1 cellular context compared by ENCODE assay signal in the genomic region with DNA sequence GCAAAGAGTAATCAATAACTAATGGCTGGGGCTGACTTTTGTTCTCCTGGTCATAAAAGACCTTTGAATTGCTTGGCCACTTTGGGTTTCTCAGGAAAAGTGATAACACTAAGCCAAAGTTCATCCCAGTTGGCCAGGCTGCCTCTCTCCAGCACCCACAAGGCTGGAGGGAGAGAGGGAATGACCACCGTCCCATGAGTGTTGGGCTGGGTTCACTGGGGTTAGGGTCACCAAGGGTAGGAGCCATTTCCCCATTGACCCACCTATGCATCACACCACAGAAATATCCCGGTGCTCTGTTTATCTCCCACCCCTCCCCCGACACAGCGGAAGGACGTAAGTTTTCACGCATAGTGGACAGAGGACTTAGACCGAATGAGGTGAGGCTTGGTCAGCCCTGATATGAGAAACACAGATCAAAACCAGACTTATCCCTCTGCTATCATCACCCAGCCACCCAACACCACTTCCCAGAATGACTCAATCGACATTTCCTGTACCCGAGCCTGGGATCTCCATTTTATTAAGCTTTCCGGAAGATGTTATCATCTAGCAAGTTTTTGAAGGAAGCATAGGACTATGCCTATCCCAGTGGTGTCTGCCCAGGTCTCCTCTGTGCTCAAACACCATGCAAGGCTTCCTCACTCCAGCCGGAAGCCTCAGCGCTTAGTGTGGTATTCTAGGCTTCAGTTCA.
TF ChIP-seq lines count a peak whose summit lies in the region.

No MANE protein-coding gene starts in this region.

TF ChIP-seq in K562, 482 proteins besides CTCF, POLR2A, EP300 and RAD21 (continued from another document and continues in another):
- TF ChIP-seq E2F3 (CRISPR knock-in tag; IDR thresholded peaks at IDR 0.05) (no peak), TRIM24 (IDR thresholded peaks at IDR 0.05) (peak; percentile 88 to 93), MAFG (tag; conservative IDR thresholded peaks at IDR 0.05) (no peak), SMARCA4 (IDR thresholded peaks at IDR 0.05) (peak; percentile 97), BHLHE40 (IDR thresholded peaks at IDR 0.05; ENCODE audit: low read length) (no peak; the same call in 1 of the 2 replicates), ARHGAP35 (IDR thresholded peaks at IDR 0.05; ENCODE audit: partially characterized antibody) (no peak), KLF10 (CRISPR knock-in tag; IDR thresholded peaks at IDR 0.05) (no peak), SMC3 (conservative IDR thresholded peaks at IDR 0.05; ENCODE audit: insufficient read depth, low read depth, low read length) (no peak), SMAD2 (IDR thresholded peaks at IDR 0.05; ENCODE audit: low read depth, low read length) (no peak), ADNP (tag; IDR thresholded peaks at IDR 0.05) (0 out of 2 replicates have a peak, but pooled peaks have one; percentile 14), KHSRP (IDR thresholded peaks at IDR 0.05) (0 out of 2 replicates have a peak, but pooled peaks have one; percentile 43), RCOR1 (IDR thresholded peaks at IDR 0.05; ENCODE audit: borderline replicate concordance in 1 of 2, low read depth in 2 of 2, low read length in 2 of 2) (peak in 1 of 2 experiments; percentile 82; a peak in 2 of 4 replicates), MTA2 (IDR thresholded peaks at IDR 0.05; ENCODE audit: low read depth) (peak; percentile 76), TFAM (CRISPR knock-in tag; conservative IDR thresholded peaks at IDR 0.05) (no peak), KAT2B (IDR thresholded peaks at IDR 0.05; ENCODE audit: low read depth, low read length) (no peak), KDM1A (IDR thresholded peaks at IDR 0.05) (peak; percentile 66 to 73), CBX5 (IDR thresholded peaks at IDR 0.05; ENCODE audit: borderline replicate concordance, low read depth) (no peak), MCM7 (IDR thresholded peaks at IDR 0.05) (no peak), DPF2 (IDR thresholded peaks at IDR 0.05) (peak; percentile 96), POU5F1 (IDR thresholded peaks at IDR 0.05; ENCODE audit: borderline replicate concordance, low read depth, low read length, partially characterized antibody) (no peak), NEUROD1 (IDR thresholded peaks at IDR 0.05; ENCODE audit: borderline replicate concordance, low read depth, low read length, partially characterized antibody) (peak; percentile 84), ARNT (IDR thresholded peaks at IDR 0.05) (peak; percentile 60 to 83; a peak in 3 of 4 replicates), STAT5A (IDR thresholded peaks at IDR 0.05; ENCODE audit: borderline replicate concordance, low read length) (peak; percentile 85), ZNF79 (CRISPR knock-in tag; IDR thresholded peaks at IDR 0.05; ENCODE audit: low read depth) (no peak), POLR2AphosphoS2 (IDR thresholded peaks at IDR 0.05; ENCODE audit: low read length) (no peak), RBM25 (IDR thresholded peaks at IDR 0.05; ENCODE audit: low read depth, low read length, severe bottlenecking) (no peak)
- TF ChIP-seq, protein P1, sequence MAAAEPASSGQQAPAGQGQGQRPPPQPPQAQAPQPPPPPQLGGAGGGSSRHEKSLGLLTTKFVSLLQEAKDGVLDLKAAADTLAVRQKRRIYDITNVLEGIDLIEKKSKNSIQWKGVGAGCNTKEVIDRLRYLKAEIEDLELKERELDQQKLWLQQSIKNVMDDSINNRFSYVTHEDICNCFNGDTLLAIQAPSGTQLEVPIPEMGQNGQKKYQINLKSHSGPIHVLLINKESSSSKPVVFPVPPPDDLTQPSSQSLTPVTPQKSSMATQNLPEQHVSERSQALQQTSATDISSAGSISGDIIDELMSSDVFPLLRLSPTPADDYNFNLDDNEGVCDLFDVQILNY (CRISPR knock-in tag; IDR thresholded peaks at IDR 0.05), result no peak
- TF ChIP-seq, protein P2, sequence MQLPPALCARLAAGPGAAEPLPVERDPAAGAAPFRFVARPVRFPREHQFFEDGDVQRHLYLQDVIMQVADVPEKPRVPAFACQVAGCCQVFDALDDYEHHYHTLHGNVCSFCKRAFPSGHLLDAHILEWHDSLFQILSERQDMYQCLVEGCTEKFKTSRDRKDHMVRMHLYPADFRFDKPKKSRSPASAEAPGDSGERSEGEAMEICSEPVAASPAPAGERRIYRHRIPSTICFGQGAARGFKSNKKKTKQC (CRISPR knock-in tag; IDR thresholded peaks at IDR 0.05), result no peak
- TF ChIP-seq, protein P3, sequence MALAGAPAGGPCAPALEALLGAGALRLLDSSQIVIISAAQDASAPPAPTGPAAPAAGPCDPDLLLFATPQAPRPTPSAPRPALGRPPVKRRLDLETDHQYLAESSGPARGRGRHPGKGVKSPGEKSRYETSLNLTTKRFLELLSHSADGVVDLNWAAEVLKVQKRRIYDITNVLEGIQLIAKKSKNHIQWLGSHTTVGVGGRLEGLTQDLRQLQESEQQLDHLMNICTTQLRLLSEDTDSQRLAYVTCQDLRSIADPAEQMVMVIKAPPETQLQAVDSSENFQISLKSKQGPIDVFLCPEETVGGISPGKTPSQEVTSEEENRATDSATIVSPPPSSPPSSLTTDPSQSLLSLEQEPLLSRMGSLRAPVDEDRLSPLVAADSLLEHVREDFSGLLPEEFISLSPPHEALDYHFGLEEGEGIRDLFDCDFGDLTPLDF (CRISPR knock-in tag; IDR thresholded peaks at IDR 0.05), result no peak
- TF ChIP-seq, protein P4, sequence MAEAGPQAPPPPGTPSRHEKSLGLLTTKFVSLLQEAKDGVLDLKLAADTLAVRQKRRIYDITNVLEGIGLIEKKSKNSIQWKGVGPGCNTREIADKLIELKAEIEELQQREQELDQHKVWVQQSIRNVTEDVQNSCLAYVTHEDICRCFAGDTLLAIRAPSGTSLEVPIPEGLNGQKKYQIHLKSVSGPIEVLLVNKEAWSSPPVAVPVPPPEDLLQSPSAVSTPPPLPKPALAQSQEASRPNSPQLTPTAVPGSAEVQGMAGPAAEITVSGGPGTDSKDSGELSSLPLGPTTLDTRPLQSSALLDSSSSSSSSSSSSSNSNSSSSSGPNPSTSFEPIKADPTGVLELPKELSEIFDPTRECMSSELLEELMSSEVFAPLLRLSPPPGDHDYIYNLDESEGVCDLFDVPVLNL (CRISPR knock-in tag; IDR thresholded peaks at IDR 0.05; ENCODE audit: low read depth), result no peak
- TF ChIP-seq, protein P5, sequence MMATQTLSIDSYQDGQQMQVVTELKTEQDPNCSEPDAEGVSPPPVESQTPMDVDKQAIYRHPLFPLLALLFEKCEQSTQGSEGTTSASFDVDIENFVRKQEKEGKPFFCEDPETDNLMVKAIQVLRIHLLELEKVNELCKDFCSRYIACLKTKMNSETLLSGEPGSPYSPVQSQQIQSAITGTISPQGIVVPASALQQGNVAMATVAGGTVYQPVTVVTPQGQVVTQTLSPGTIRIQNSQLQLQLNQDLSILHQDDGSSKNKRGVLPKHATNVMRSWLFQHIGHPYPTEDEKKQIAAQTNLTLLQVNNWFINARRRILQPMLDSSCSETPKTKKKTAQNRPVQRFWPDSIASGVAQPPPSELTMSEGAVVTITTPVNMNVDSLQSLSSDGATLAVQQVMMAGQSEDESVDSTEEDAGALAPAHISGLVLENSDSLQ (IDR thresholded peaks at IDR 0.05), result no peak
- TF ChIP-seq, protein P6, sequence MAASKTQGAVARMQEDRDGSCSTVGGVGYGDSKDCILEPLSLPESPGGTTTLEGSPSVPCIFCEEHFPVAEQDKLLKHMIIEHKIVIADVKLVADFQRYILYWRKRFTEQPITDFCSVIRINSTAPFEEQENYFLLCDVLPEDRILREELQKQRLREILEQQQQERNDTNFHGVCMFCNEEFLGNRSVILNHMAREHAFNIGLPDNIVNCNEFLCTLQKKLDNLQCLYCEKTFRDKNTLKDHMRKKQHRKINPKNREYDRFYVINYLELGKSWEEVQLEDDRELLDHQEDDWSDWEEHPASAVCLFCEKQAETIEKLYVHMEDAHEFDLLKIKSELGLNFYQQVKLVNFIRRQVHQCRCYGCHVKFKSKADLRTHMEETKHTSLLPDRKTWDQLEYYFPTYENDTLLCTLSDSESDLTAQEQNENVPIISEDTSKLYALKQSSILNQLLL (CRISPR knock-in tag; IDR thresholded peaks at IDR 0.05; ENCODE audit: borderline replicate concordance), result no peak
- TF ChIP-seq, protein P7, sequence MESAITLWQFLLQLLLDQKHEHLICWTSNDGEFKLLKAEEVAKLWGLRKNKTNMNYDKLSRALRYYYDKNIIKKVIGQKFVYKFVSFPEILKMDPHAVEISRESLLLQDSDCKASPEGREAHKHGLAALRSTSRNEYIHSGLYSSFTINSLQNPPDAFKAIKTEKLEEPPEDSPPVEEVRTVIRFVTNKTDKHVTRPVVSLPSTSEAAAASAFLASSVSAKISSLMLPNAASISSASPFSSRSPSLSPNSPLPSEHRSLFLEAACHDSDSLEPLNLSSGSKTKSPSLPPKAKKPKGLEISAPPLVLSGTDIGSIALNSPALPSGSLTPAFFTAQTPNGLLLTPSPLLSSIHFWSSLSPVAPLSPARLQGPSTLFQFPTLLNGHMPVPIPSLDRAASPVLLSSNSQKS (CRISPR knock-in tag; IDR thresholded peaks at IDR 0.05), result no peak
- TF ChIP-seq, protein P8, sequence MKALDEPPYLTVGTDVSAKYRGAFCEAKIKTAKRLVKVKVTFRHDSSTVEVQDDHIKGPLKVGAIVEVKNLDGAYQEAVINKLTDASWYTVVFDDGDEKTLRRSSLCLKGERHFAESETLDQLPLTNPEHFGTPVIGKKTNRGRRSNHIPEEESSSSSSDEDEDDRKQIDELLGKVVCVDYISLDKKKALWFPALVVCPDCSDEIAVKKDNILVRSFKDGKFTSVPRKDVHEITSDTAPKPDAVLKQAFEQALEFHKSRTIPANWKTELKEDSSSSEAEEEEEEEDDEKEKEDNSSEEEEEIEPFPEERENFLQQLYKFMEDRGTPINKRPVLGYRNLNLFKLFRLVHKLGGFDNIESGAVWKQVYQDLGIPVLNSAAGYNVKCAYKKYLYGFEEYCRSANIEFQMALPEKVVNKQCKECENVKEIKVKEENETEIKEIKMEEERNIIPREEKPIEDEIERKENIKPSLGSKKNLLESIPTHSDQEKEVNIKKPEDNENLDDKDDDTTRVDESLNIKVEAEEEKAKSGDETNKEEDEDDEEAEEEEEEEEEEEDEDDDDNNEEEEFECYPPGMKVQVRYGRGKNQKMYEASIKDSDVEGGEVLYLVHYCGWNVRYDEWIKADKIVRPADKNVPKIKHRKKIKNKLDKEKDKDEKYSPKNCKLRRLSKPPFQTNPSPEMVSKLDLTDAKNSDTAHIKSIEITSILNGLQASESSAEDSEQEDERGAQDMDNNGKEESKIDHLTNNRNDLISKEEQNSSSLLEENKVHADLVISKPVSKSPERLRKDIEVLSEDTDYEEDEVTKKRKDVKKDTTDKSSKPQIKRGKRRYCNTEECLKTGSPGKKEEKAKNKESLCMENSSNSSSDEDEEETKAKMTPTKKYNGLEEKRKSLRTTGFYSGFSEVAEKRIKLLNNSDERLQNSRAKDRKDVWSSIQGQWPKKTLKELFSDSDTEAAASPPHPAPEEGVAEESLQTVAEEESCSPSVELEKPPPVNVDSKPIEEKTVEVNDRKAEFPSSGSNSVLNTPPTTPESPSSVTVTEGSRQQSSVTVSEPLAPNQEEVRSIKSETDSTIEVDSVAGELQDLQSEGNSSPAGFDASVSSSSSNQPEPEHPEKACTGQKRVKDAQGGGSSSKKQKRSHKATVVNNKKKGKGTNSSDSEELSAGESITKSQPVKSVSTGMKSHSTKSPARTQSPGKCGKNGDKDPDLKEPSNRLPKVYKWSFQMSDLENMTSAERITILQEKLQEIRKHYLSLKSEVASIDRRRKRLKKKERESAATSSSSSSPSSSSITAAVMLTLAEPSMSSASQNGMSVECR (CRISPR knock-in tag; IDR thresholded peaks at IDR 0.05), result no peak
- TF ChIP-seq, protein P9, sequence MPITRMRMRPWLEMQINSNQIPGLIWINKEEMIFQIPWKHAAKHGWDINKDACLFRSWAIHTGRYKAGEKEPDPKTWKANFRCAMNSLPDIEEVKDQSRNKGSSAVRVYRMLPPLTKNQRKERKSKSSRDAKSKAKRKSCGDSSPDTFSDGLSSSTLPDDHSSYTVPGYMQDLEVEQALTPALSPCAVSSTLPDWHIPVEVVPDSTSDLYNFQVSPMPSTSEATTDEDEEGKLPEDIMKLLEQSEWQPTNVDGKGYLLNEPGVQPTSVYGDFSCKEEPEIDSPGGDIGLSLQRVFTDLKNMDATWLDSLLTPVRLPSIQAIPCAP (CRISPR knock-in tag; IDR thresholded peaks at IDR 0.05; ENCODE audit: borderline replicate concordance), result no peak
- TF ChIP-seq, protein P10, sequence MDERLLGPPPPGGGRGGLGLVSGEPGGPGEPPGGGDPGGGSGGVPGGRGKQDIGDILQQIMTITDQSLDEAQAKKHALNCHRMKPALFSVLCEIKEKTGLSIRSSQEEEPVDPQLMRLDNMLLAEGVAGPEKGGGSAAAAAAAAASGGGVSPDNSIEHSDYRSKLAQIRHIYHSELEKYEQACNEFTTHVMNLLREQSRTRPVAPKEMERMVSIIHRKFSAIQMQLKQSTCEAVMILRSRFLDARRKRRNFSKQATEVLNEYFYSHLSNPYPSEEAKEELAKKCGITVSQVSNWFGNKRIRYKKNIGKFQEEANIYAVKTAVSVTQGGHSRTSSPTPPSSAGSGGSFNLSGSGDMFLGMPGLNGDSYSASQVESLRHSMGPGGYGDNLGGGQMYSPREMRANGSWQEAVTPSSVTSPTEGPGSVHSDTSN (CRISPR knock-in tag; IDR thresholded peaks at IDR 0.05; ENCODE audit: low read depth), result no peak
- TF ChIP-seq, protein P10 (tag; conservative IDR thresholded peaks at IDR 0.05; ENCODE audit: low read depth), result no peak
- TF ChIP-seq, protein P11, sequence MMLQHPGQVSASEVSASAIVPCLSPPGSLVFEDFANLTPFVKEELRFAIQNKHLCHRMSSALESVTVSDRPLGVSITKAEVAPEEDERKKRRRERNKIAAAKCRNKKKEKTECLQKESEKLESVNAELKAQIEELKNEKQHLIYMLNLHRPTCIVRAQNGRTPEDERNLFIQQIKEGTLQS (IDR thresholded peaks at IDR 0.05), result peak; percentile 92
- TF ChIP-seq, protein P11 (CRISPR knock-in tag; conservative IDR thresholded peaks at IDR 0.05), result no peak
- TF ChIP-seq, protein P12, sequence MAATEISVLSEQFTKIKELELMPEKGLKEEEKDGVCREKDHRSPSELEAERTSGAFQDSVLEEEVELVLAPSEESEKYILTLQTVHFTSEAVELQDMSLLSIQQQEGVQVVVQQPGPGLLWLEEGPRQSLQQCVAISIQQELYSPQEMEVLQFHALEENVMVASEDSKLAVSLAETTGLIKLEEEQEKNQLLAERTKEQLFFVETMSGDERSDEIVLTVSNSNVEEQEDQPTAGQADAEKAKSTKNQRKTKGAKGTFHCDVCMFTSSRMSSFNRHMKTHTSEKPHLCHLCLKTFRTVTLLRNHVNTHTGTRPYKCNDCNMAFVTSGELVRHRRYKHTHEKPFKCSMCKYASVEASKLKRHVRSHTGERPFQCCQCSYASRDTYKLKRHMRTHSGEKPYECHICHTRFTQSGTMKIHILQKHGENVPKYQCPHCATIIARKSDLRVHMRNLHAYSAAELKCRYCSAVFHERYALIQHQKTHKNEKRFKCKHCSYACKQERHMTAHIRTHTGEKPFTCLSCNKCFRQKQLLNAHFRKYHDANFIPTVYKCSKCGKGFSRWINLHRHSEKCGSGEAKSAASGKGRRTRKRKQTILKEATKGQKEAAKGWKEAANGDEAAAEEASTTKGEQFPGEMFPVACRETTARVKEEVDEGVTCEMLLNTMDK (IDR thresholded peaks at IDR 0.05; ENCODE audit: borderline replicate concordance, insufficient read depth, low read depth, low read length, poor library complexity, severe bottlenecking), result no peak
